Comparison of ENCODE assay signal across 1 cellular context in the genomic region with DNA sequence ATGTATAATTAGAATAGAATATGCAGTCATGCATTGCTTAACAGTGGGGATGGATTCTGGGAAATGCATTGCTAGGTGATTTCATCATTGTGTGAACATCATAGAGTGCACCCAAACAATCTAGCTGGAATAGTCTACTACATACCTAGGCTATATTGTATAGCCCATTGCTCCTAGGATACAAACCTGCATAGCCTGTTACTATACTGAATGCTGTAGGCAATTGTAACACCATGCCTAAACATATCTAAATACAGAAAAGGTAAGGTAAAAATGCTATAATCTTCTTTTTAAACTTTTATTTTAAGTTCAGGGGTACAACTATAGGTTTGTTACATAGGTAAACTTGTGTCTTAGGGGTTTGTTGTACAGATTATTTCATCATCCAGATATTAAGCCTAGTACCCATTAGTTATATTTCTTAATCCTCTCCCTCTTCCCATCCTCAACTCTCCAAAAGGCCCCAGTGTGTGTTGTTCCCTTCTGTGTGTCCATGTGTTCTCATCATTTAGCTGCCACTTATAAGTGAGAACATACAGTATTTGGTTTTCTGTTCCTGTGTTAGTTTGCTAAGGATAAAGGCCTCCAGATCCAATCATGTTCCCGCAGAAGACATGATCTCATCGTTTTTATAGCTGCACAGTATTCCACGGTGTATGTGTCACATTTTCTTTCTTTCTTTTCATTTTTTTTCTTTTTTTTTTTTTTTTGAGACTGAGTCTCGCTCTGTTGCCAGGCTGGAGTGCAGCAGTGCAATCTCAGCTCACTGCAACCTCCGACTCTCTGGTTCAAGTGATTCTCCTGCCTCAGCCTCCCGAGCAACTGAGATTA.
TF ChIP-seq lines count a peak whose summit lies in the region.
"Not testable (repeated sequence)": the region's sequence is repeated elsewhere in the genome, so short reads cannot be mapped to it uniquely, and the experiment has no call there.

No MANE protein-coding gene starts in this region.

TF ChIP-seq in K562, 482 proteins besides CTCF, POLR2A, EP300 and RAD21 (continued from another document):
- TF ChIP-seq, protein P1, sequence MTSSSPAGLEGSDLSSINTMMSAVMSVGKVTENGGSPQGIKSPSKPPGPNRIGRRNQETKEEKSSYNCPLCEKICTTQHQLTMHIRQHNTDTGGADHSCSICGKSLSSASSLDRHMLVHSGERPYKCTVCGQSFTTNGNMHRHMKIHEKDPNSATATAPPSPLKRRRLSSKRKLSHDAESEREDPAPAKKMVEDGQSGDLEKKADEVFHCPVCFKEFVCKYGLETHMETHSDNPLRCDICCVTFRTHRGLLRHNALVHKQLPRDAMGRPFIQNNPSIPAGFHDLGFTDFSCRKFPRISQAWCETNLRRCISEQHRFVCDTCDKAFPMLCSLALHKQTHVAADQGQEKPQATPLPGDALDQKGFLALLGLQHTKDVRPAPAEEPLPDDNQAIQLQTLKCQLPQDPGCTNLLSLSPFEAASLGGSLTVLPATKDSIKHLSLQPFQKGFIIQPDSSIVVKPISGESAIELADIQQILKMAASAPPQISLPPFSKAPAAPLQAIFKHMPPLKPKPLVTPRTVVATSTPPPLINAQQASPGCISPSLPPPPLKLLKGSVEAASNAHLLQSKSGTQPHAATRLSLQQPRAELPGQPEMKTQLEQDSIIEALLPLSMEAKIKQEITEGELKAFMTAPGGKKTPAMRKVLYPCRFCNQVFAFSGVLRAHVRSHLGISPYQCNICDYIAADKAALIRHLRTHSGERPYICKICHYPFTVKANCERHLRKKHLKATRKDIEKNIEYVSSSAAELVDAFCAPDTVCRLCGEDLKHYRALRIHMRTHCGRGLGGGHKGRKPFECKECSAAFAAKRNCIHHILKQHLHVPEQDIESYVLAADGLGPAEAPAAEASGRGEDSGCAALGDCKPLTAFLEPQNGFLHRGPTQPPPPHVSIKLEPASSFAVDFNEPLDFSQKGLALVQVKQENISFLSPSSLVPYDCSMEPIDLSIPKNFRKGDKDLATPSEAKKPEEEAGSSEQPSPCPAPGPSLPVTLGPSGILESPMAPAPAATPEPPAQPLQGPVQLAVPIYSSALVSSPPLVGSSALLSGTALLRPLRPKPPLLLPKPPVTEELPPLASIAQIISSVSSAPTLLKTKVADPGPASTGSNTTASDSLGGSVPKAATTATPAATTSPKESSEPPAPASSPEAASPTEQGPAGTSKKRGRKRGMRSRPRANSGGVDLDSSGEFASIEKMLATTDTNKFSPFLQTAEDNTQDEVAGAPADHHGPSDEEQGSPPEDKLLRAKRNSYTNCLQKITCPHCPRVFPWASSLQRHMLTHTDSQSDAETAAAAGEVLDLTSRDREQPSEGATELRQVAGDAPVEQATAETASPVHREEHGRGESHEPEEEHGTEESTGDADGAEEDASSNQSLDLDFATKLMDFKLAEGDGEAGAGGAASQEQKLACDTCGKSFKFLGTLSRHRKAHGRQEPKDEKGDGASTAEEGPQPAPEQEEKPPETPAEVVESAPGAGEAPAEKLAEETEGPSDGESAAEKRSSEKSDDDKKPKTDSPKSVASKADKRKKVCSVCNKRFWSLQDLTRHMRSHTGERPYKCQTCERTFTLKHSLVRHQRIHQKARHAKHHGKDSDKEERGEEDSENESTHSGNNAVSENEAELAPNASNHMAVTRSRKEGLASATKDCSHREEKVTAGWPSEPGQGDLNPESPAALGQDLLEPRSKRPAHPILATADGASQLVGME (CRISPR knock-in tag; IDR thresholded peaks at IDR 0.05): peak; percentile 49; the same call in 1 of the 2 replicates
- peak; percentile 59 for TF ChIP-seq TEAD4 (IDR thresholded peaks at IDR 0.05; ENCODE audit: low read length)
- not testable (repeated sequence) for TF ChIP-seq TEAD4 (CRISPR knock-in tag; IDR thresholded peaks at IDR 0.05; ENCODE audit: borderline replicate concordance)
- TF ChIP-seq, protein P2, sequence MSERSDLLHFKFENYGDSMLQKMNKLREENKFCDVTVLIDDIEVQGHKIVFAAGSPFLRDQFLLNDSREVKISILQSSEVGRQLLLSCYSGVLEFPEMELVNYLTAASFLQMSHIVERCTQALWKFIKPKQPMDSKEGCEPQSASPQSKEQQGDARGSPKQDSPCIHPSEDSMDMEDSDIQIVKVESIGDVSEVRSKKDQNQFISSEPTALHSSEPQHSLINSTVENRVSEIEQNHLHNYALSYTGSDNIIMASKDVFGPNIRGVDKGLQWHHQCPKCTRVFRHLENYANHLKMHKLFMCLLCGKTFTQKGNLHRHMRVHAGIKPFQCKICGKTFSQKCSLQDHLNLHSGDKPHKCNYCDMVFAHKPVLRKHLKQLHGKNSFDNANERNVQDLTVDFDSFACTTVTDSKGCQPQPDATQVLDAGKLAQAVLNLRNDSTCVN (CRISPR knock-in tag; IDR thresholded peaks at IDR 0.05): 0 out of 2 replicates have a peak, but pooled peaks have one; percentile 23
- TF ChIP-seq SOX6 (IDR thresholded peaks at IDR 0.05): peak; percentile 70; the same call in 1 of the 2 replicates
- peak; percentile 22; the same call in 1 of the 2 replicates for TF ChIP-seq SMARCA4 (IDR thresholded peaks at IDR 0.05)
- peak; percentile 42; the same call in 1 of the 2 replicates for TF ChIP-seq EP400 (IDR thresholded peaks at IDR 0.05)
- TF ChIP-seq POLR2H (tag; IDR thresholded peaks at IDR 0.05; ENCODE audit: low read depth): peak; percentile 91
- TF ChIP-seq ZNF79 (CRISPR knock-in tag; IDR thresholded peaks at IDR 0.05; ENCODE audit: low read depth): peak; percentile 73; the same call in 1 of the 2 replicates
- TF ChIP-seq GTF2E2 (tag; IDR thresholded peaks at IDR 0.05): 0 out of 2 replicates have a peak, but pooled peaks have one; percentile 45
- TF ChIP-seq ZNF239 (CRISPR knock-in tag; IDR thresholded peaks at IDR 0.05): peak; percentile 73
- TF ChIP-seq, protein P3, sequence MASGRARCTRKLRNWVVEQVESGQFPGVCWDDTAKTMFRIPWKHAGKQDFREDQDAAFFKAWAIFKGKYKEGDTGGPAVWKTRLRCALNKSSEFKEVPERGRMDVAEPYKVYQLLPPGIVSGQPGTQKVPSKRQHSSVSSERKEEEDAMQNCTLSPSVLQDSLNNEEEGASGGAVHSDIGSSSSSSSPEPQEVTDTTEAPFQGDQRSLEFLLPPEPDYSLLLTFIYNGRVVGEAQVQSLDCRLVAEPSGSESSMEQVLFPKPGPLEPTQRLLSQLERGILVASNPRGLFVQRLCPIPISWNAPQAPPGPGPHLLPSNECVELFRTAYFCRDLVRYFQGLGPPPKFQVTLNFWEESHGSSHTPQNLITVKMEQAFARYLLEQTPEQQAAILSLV (tag; IDR thresholded peaks at IDR 0.05): peak; percentile 76
- 0 out of 2 replicates have a peak, but pooled peaks have one; percentile 24 for TF ChIP-seq TCFL5 (CRISPR knock-in tag; conservative IDR thresholded peaks at IDR 0.05)
- peak; percentile 2; the same call in 1 of the 2 replicates for TF ChIP-seq DIDO1 (tag; IDR thresholded peaks at IDR 0.05; ENCODE audit: low read depth)
